20 cellular contexts compared by ENCODE assay signal in the genomic region with DNA sequence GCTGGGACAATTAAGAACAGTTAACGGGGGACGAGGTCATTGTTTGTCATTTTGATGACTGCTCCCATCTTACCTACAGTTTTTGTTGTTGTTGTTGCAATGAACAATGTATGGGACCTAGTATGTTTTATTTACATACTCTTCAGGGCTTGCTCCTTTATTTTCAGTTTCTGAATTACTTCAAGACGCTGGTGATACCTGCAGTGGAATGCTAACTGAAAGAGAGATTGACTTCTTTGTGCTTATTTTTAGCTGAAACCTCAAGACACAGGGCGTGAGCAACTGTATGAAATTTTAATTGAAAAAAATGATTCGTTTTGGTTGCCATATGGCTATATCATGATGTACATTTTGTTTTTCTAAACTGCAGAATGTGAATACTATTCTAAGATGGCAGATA.
DNase-seq lines count a peak whose midpoint lies in the region; ATAC-seq, FAIRE-seq and TF ChIP-seq lines count a peak whose summit lies in the region.
"Had no signal": no experiment of that assay in that cellular context is flagged by ENCODE, and none has a peak within 500 bp of the region (broad histone marks: within the 10 kb centered on the region; RNA-seq: fewer than 3 reads in every experiment).

No MANE protein-coding gene starts in this region.

- H3K9me3 Mint-ChIP-seq in activated naive CD8-positive, alpha-beta T cell treated with anti-CD3 and anti-CD28 coated beads for 36 hours = no peaks in the 10 kb centered on the region
- H3K9me3 Mint-ChIP-seq: activated T-helper 2 cell treated with anti-CD3 and anti-CD28 coated beads, Interferon-gamma antibody, Interleukin-2, Interleukin-4, amounts not matched to agents 10 μg/mL and 5 μg/mL and 100 μg/mL, durations not matched to agents 14 hours and 24 hours and 36 hours; neural crest cell had no signal

- no peak for TF ChIP-seq EP300 in K562 (IDR thresholded peaks at IDR 0.05; ENCODE audit: low read length)

- H2AFZ ChIP-seq in K562 (ENCODE audit: low read depth, low read length) = peak overlapping the region; percentile 33; the same call in 1 of the 2 replicates

- no peaks in the 10 kb centered on the region for H3K27me3 ChIP-seq in K562 (ENCODE audit: control insufficient read depth in 2 of 2, insufficient read depth in 2 of 2, low read length in 2 of 2)
- H3K27me3 ChIP-seq: esophagus muscularis mucosa, MG63, Peyer's patch had no signal

- FAIRE-seq in K562 (lab: Jason Lieb, UNC) = no peak
- FAIRE-seq: small intestine had no signal

- ATAC-seq in GM18870 (IDR thresholded peaks at IDR 0.05; ENCODE audit: unreplicated experiment) (peak; percentile 80), GM21576 (IDR thresholded peaks at IDR 0.05; ENCODE audit: unreplicated experiment) (peak; percentile 42), HG03025 (IDR thresholded peaks at IDR 0.05; ENCODE audit: low FRiP score, unreplicated experiment) (peak; percentile 73), K562 (no peak), GM19455 (IDR thresholded peaks at IDR 0.05; ENCODE audit: unreplicated experiment) (no peak)
- ATAC-seq: psoas muscle, SK-N-SH treated with all-trans-retinoic acid at 6 μM for 48 hours had no signal

- H3K27ac ChIP-seq in K562 (ENCODE audit: extremely low read depth, low read depth, low read length) = no peak overlapping the region
- H3K27ac ChIP-seq: esophagus muscularis mucosa, Peyer's patch, psoas muscle had no signal

- H3K9me3 ChIP-seq in K562 (replicated peaks; ENCODE audit: control insufficient read depth, insufficient read depth, low read depth, low read length) = no peaks in the 10 kb centered on the region
- H3K9me3 ChIP-seq: esophagus muscularis mucosa, MG63, Peyer's patch, psoas muscle had no signal

- no peak overlapping the region for H3K9ac ChIP-seq in K562 (ENCODE audit: insufficient read depth in 1 of 2, low read depth in 2 of 2, low read length in 2 of 2)

- intact Hi-C loops in K562 (cut with micrococcal nuclease) = no loop called here

- no peaks in the 10 kb centered on the region for H3K36me3 ChIP-seq in K562 (ENCODE audit: control insufficient read depth, insufficient read depth, low read length)
- H3K36me3 ChIP-seq: esophagus muscularis mucosa, MG63, Peyer's patch had no signal

- no peaks in the 10 kb centered on the region for H3K4me1 Mint-ChIP-seq in activated naive CD8-positive, alpha-beta T cell treated with anti-CD3 and anti-CD28 coated beads for 36 hours
- H3K4me1 Mint-ChIP-seq: neural crest cell had no signal

- H3K27ac Mint-ChIP-seq in activated naive CD8-positive, alpha-beta T cell treated with anti-CD3 and anti-CD28 coated beads for 36 hours = no peak overlapping the region
- H3K27ac Mint-ChIP-seq: activated T-helper 2 cell treated with anti-CD3 and anti-CD28 coated beads, Interferon-gamma antibody, Interleukin-2, Interleukin-4, amounts not matched to agents 10 μg/mL and 5 μg/mL and 100 μg/mL, durations not matched to agents 14 hours and 24 hours and 36 hours had no signal

- H3K36me3 Mint-ChIP-seq in activated naive CD8-positive, alpha-beta T cell treated with anti-CD3 and anti-CD28 coated beads for 36 hours = no peaks in the 10 kb centered on the region

- no TSS peak for BruUV-seq in K562 (replicated peaks; lab: Mats Ljungman, UMichigan)

- no peaks in the 10 kb centered on the region for H3K79me2 ChIP-seq in K562 (ENCODE audit: control insufficient read depth, insufficient read depth, low read length)

- TF ChIP-seq RAD21 in K562 (CRISPR knock-in tag; conservative IDR thresholded peaks at IDR 0.05 in 1 of 2, IDR thresholded peaks at IDR 0.05 in 1 of 2) = no peak

- no peaks in the 10 kb centered on the region for H4K20me1 ChIP-seq in K562 (replicated peaks; ENCODE audit: control insufficient read depth, insufficient read depth, low read length)

- in situ Hi-C loops in K562 (cut with MboI) = no loop called here

- no peak for TF ChIP-seq POLR2A in K562 (conservative IDR thresholded peaks at IDR 0.05)

- H3K4me1 ChIP-seq in K562 (replicated peaks in 1 of 2; ENCODE audit: control insufficient read depth in 2 of 2, insufficient read depth in 2 of 2, low read length in 2 of 2) = no peaks in the 10 kb centered on the region
- H3K4me1 ChIP-seq: esophagus muscularis mucosa, Peyer's patch, psoas muscle had no signal

- H3K9me1 ChIP-seq in K562 (ENCODE audit: control insufficient read depth, insufficient read depth, low read length) = no peaks in the 10 kb centered on the region

- POLR2A ChIA-PET in K562 (lab: Yijun Ruan, JAX) = no interaction called here

- TF ChIP-seq CTCF in K562 (IDR thresholded peaks at IDR 0.05 in 2 of 3, conservative IDR thresholded peaks at IDR 0.05 in 1 of 3; ENCODE audit: insufficient read depth in 2 of 3, low read depth in 1 of 3, low read length in 3 of 3) = no peak

- 34% methylated on average over 5 of the region's 5 CpGs for WGBS in K562 (ENCODE audit: insufficient coverage, low coverage, missing lambda C conversion rate)

- no peaks in the 10 kb centered on the region for H3K27me3 Mint-ChIP-seq in activated naive CD8-positive, alpha-beta T cell treated with anti-CD3 and anti-CD28 coated beads for 36 hours

- no peak for DNase-seq in K562 (ENCODE audit: extremely low read depth in 1 of 4, low spot score in 3 of 4)
- DNase-seq in activated naive CD8-positive, alpha-beta T cell treated with anti-CD3 and anti-CD28 coated beads for 36 hours = no peak
- DNase-seq in activated CD4-positive, alpha-beta T cell treated with anti-CD3 and anti-CD28 coated beads, Interleukin-2, amount 50 U/mL, for 4 hours = no peak
- DNase-seq: effector CD4-positive, alpha-beta T cell; MG63; midbrain; NCI-H1694; NCI-H2227 treated with DMSO at 0.1 percent for 48 hours; Peyer's patch; psoas muscle; small intestine; stimulated activated CD4-positive, alpha-beta T cell treated with anti-CD3 and anti-CD28 coated beads, Interleukin-4, amount 100 ng/mL, for 24 hours had no signal

- H3K4me3 ChIP-seq in K562 = no peak overlapping the region
- H3K4me3 ChIP-seq: esophagus muscularis mucosa, MG63, Peyer's patch, psoas muscle had no signal

- H3K4me2 ChIP-seq in K562 (ENCODE audit: insufficient read depth, low read length) = no peak overlapping the region

- no peak overlapping the region for H3K4me3 Mint-ChIP-seq in activated naive CD8-positive, alpha-beta T cell treated with anti-CD3 and anti-CD28 coated beads for 36 hours
- H3K4me3 Mint-ChIP-seq: neural crest cell had no signal

- CTCF ChIA-PET in K562 (lab: Yijun Ruan, JAX; ENCODE audit: low intra/inter-chr PET ratio) = no interaction called here

TF ChIP-seq in K562, 482 proteins besides CTCF, POLR2A, EP300 and RAD21 (continues in another document):
- TF ChIP-seq BHLHE40 (IDR thresholded peaks at IDR 0.05; ENCODE audit: low read length) (no peak), HMGN3 (IDR thresholded peaks at IDR 0.05; ENCODE audit: borderline replicate concordance, extremely low read depth, insufficient read length, low read depth, low read length) (no peak), HDGF (IDR thresholded peaks at IDR 0.05) (no peak), ZNF121 (CRISPR knock-in tag; conservative IDR thresholded peaks at IDR 0.05) (no peak), C11orf30 (IDR thresholded peaks at IDR 0.05; ENCODE audit: low read depth) (no peak), KLF16 (IDR thresholded peaks at IDR 0.05) (no peak), MCM2 (IDR thresholded peaks at IDR 0.05; ENCODE audit: low read depth) (no peak), NR3C1 (CRISPR knock-in tag; IDR thresholded peaks at IDR 0.05) (no peak), CBX2 (IDR thresholded peaks at IDR 0.05; ENCODE audit: insufficient read depth, low read length, poor library complexity, severe bottlenecking) (no peak), ESRRA (IDR thresholded peaks at IDR 0.05; ENCODE audit: borderline replicate concordance, low read depth) (no peak), BDP1 (IDR thresholded peaks at IDR 0.05; ENCODE audit: insufficient read depth, insufficient read length) (no peak), SMARCC2 (IDR thresholded peaks at IDR 0.05; ENCODE audit: low read depth) (no peak), RHOXF2B (CRISPR knock-in tag; conservative IDR thresholded peaks at IDR 0.05) (no peak)
- TF ChIP-seq, protein P1, sequence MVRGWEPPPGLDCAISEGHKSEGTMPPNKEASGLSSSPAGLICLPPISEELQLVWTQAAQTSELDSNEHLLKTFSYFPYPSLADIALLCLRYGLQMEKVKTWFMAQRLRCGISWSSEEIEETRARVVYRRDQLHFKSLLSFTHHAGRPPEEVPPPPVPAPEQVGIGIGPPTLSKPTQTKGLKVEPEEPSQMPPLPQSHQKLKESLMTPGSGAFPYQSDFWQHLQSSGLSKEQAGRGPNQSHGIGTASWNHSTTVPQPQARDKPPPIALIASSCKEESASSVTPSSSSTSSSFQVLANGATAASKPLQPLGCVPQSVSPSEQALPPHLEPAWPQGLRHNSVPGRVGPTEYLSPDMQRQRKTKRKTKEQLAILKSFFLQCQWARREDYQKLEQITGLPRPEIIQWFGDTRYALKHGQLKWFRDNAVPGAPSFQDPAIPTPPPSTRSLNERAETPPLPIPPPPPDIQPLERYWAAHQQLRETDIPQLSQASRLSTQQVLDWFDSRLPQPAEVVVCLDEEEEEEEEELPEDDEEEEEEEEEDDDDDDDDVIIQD (CRISPR knock-in tag; IDR thresholded peaks at IDR 0.05) = no peak
- TF ChIP-seq, protein P2, sequence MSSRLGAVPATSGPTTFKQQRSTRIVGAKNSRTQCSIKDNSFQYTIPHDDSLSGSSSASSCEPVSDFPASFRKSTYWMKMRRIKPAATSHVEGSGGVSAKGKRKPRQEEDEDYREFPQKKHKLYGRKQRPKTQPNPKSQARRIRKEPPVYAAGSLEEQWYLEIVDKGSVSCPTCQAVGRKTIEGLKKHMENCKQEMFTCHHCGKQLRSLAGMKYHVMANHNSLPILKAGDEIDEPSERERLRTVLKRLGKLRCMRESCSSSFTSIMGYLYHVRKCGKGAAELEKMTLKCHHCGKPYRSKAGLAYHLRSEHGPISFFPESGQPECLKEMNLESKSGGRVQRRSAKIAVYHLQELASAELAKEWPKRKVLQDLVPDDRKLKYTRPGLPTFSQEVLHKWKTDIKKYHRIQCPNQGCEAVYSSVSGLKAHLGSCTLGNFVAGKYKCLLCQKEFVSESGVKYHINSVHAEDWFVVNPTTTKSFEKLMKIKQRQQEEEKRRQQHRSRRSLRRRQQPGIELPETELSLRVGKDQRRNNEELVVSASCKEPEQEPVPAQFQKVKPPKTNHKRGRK (tag; IDR thresholded peaks at IDR 0.05) = no peak
- TF ChIP-seq, protein P3, sequence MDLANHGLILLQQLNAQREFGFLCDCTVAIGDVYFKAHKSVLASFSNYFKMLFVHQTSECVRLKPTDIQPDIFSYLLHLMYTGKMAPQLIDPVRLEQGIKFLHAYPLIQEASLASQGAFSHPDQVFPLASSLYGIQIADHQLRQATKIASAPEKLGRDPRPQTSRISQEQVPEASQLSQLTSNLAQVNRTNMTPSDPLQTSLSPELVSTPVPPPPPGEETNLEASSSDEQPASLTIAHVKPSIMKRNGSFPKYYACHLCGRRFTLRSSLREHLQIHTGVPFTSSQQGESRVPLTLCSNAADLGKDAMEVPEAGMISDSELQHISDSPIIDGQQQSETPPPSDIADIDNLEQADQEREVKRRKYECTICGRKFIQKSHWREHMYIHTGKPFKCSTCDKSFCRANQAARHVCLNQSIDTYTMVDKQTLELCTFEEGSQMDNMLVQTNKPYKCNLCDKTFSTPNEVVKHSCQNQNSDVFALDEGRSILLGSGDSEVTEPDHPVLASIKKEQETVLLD (IDR thresholded peaks at IDR 0.05) = no peak

Comparison
In these comparisons a context has a peak if more than half of its experiments do, and no peak if none do; other contexts are left out.
1. ATAC-seq: peak in GM18870 (single experiment), GM21576 (single experiment) and HG03025 (single experiment); none in K562 (single experiment) and GM19455 (single experiment).